ENCODE assay signal across 13 cellular contexts in the genomic region with DNA sequence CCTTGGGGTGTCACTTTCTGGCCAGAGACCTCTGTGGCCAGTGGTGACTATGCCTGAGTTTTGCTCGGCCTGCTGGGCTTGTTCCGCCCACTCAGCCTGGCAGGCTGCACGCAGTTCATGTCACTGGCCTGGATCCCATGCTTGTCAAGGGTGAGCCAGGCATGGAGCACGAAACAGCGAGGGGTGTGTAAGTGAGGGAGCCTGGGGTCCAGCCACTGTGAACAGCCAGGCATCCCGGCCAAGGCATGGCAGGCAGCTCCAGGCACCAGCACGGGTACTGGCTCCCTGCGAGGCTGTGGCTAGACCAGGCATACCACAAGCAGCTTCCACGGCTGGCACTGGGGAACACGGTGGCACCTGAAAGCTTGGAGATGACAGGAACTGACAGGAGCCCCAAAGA.
"Had no signal": no experiment of that assay in that cellular context is flagged by ENCODE, and none has a peak within 500 bp of the region (broad histone marks: within the 10 kb centered on the region; RNA-seq: fewer than 3 reads in every experiment).

No MANE protein-coding gene starts in this region.

- DNase-seq: activated CD4-positive, alpha-beta memory T cell treated with anti-CD3 and anti-CD28 coated beads, Interleukin-2, amount 10 ng/mL, durations not matched to agents 7 days and 5 days; activated CD4-positive, alpha-beta T cell treated with anti-CD3 and anti-CD28 coated beads for 36 hours; activated T-cell treated with anti-CD3 and anti-CD28 coated beads, Interleukin-2, amount 50 U/mL, for 24 hours; effector memory CD4-positive, alpha-beta T cell; foreskin fibroblast; mammary epithelial cell; retina; small intestine; stomach; T-helper 17 cell had no signal

- H3K27ac ChIP-seq: pancreas, stomach, thoracic aorta had no signal

- H3K36me3 ChIP-seq: pancreas, stomach, thoracic aorta had no signal

- H3K9me3 ChIP-seq: pancreas, stomach, thoracic aorta had no signal

- H3K4me3 ChIP-seq: pancreas, stomach, thoracic aorta had no signal

- ATAC-seq: activated CD4-positive, alpha-beta T cell treated with anti-CD3 and anti-CD28 coated beads for 36 hours; activated naive CD4-positive, alpha-beta T cell treated with anti-CD3 and anti-CD28 coated beads, Interleukin-2, amount 50 U/mL, for 72 hours; pancreas; T-helper 17 cell had no signal

- H3K27me3 ChIP-seq: pancreas, stomach had no signal

- H3K4me1 ChIP-seq: pancreas, stomach had no signal
